ENCODE assay signal across 8 cellular contexts in genomic region chr18:47100214-47100831, GRCh38. TPM values are rescaled to one million over a fixed set of nuclear protein-coding genes. Genes with fewer than 3 reads are reported as not detected.
A peak's percentile ranks its signal among the peaks of the same experiment; 100 is the strongest.
DNase-seq lines count a peak whose midpoint lies in the region; ATAC-seq, FAIRE-seq and TF ChIP-seq lines count a peak whose summit lies in the region.

No MANE protein-coding gene starts in this region.

- TF ChIP-seq EP300 in upper lobe of left lung (IDR thresholded peaks at IDR 0.05): no peak

- H3K4me3 ChIP-seq in pancreas: no peak overlapping the region
- H3K4me3 ChIP-seq in upper lobe of left lung: no peak overlapping the region

- 23 to 25% methylated on average over 12 of the region's 12 CpGs for WGBS in pancreas, 2 donors
- WGBS in upper lobe of left lung, 2 donors: 33 to 40% methylated on average over 12 of the region's 12 CpGs

- ATAC-seq in pancreas (peak; percentile 80 to 93 (median 90)), upper lobe of left lung (ENCODE audit: low FRiP score in 2 of 2) (peak in 1 of 2 donors; percentile 54)

- DNase-seq in D721Med (ENCODE audit: insufficient read length, low spot score): peak; percentile 25
- peak; percentile 19 for DNase-seq in HS-5 (ENCODE audit: low read depth)
- peak; percentile 38 for DNase-seq in RPMI7951 (ENCODE audit: low read depth)
- peak; percentile 25 for DNase-seq in activated effector memory CD4-positive, alpha-beta T cell treated with Interleukin-2 at 50 U/mL for 16 hours
- peak; percentile 4 to 38 for DNase-seq in frontal cortex (ENCODE audit: low spot score in 2 of 2)
- DNase-seq in pancreas: peak; percentile 18 to 73 (median 42)
- peak in 1 of 2 donors; percentile 27 for DNase-seq in upper lobe of left lung
- DNase-seq in GDM1 (lab: John Stamatoyannopoulos, UW): no peak

- H3K36me3 ChIP-seq in pancreas (peaks cover 0 to 5% (median 0%) of the 10 kb centered on the region in 3 donors), upper lobe of left lung (peaks cover 0 to 15% (median 9%) of the 10 kb centered on the region in 4 donors)

- H3K4me1 ChIP-seq in pancreas (no peaks in the 10 kb centered on the region), upper lobe of left lung (no peaks in the 10 kb centered on the region)

- H3K27me3 ChIP-seq in pancreas: no peaks in the 10 kb centered on the region
- H3K27me3 ChIP-seq in upper lobe of left lung: no peaks in the 10 kb centered on the region

- no peaks in the 10 kb centered on the region for H3K9me3 ChIP-seq in pancreas
- no peaks in the 10 kb centered on the region for H3K9me3 ChIP-seq in upper lobe of left lung

- H3K27ac ChIP-seq in pancreas: no peak overlapping the region
- H3K27ac ChIP-seq in upper lobe of left lung: no peak overlapping the region

- peak; percentile 75 for TF ChIP-seq CTCF in D721Med (IDR thresholded peaks at IDR 0.05; ENCODE audit: insufficient read depth, missing control alignments)
- TF ChIP-seq CTCF in pancreas (IDR thresholded peaks at IDR 0.05): peak; percentile 49 to 59 (median 56)
- peak; percentile 45 to 73 (median 60) for TF ChIP-seq CTCF in upper lobe of left lung (IDR thresholded peaks at IDR 0.05)

- TF ChIP-seq POLR2A in upper lobe of left lung (IDR thresholded peaks at IDR 0.05): no peak

- intact Hi-C loops in pancreas (cut with DNase I): loop anchor here in 2 of 3 donors (5.0 to 10.0 kb wide), 2 partner anchors 102 to 104 kb away; no protein-coding TSS in a partner anchor

- peak; percentile 84 for FAIRE-seq in D721Med (lab: Jason Lieb, UNC)
- no peak for FAIRE-seq in frontal cortex (lab: Jason Lieb, UNC)
- FAIRE-seq in pancreas (lab: Jason Lieb, UNC): no peak

RNA-seq across cellular contexts. Expression of gene HDHD2, which starts 50.0 kb away (rescaled TPM):
- 15.1 and 16.8 TPM in 2 replicates for total RNA-seq in RPMI7951 (2014; rRNA removed; shearing (Covaris generic))
- total RNA-seq in frontal cortex: 23.6 TPM
- 10 to 100 TPM; 20.7 to 28.0 (median 22.0) TPM for total RNA-seq in pancreas
- 10 to 100 TPM; 12.7 to 27.0 TPM for polyA plus RNA-seq in pancreas
- total RNA-seq in upper lobe of left lung: 10 to 100 TPM; 19.0 to 39.1 (median 32.1) TPM
